ENCODE assay signal across 1 cellular context in genomic region chr20:43926287-43926686, GRCh38.
TF ChIP-seq lines count a peak whose summit lies in the region.

No MANE protein-coding gene starts in this region.

TF ChIP-seq in A549, 52 proteins besides CTCF, POLR2A, EP300 and RAD21 (continued from another document):
- TF ChIP-seq HMGXB4 (CRISPR knock-in tag; IDR thresholded peaks at IDR 0.05; ENCODE audit: borderline replicate concordance) (no peak), CHD4 (IDR thresholded peaks at IDR 0.05; ENCODE audit: borderline replicate concordance) (no peak), MYC (IDR thresholded peaks at IDR 0.05; ENCODE audit: borderline replicate concordance, low read length) (no peak), RARB (CRISPR knock-in tag; IDR thresholded peaks at IDR 0.05) (no peak), SMC3 (IDR thresholded peaks at IDR 0.05) (no peak), USF2 (IDR thresholded peaks at IDR 0.05) (no peak), POLR2AphosphoS2 (conservative IDR thresholded peaks at IDR 0.05; ENCODE audit: low read length) (no peak), ZFP36 (IDR thresholded peaks at IDR 0.05; ENCODE audit: borderline replicate concordance, partially characterized antibody) (no peak), HDAC2 (IDR thresholded peaks at IDR 0.05) (no peak), SREBF2 (IDR thresholded peaks at IDR 0.05) (no peak), MAZ (IDR thresholded peaks at IDR 0.05; ENCODE audit: borderline replicate concordance, low read depth, low read length) (no peak), EHMT2 (IDR thresholded peaks at IDR 0.05; ENCODE audit: low read depth) (no peak), CBX8 (IDR thresholded peaks at IDR 0.05) (no peak)
- TF ChIP-seq, protein P1, sequence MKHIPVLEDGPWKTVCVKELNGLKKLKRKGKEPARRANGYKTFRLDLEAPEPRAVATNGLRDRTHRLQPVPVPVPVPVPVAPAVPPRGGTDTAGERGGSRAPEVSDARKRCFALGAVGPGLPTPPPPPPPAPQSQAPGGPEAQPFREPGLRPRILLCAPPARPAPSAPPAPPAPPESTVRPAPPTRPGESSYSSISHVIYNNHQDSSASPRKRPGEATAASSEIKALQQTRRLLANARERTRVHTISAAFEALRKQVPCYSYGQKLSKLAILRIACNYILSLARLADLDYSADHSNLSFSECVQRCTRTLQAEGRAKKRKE (CRISPR knock-in tag; IDR thresholded peaks at IDR 0.05; ENCODE audit: low read depth), result no peak
TF ChIP-seq in A549: peak in this region for 0.
